8 cellular contexts compared by ENCODE assay signal in genomic region chr10:35127289-35127891, GRCh38.
DNase-seq lines count a peak whose midpoint lies in the region; ATAC-seq, FAIRE-seq and TF ChIP-seq lines count a peak whose summit lies in the region.

No MANE protein-coding gene starts in this region.

- H3K9me3 Mint-ChIP-seq in central memory CD8-positive, alpha-beta T cell, result no peaks in the 10 kb centered on the region

- peaks cover 35% of the 10 kb centered on the region for H3K36me3 Mint-ChIP-seq in central memory CD8-positive, alpha-beta T cell (ENCODE audit: insufficient read depth)

- TF ChIP-seq CTCF in D721Med (IDR thresholded peaks at IDR 0.05; ENCODE audit: insufficient read depth, missing control alignments), result no peak

- peak; percentile 4 to 10 for ATAC-seq in activated CD4-positive, CD25-positive, alpha-beta regulatory T cell treated with anti-CD3 and anti-CD28 coated beads, Interleukin-2, amount 50 U/mL, for 24 hours
- peak; percentile 5 for ATAC-seq in central memory CD8-positive, alpha-beta T cell (replicated peaks; ENCODE audit: extremely low read depth, poor library complexity, severe bottlenecking)

- peaks cover 27% of the 10 kb centered on the region for H3K4me1 Mint-ChIP-seq in central memory CD8-positive, alpha-beta T cell

- H3K4me3 Mint-ChIP-seq in central memory CD8-positive, alpha-beta T cell, result peak overlapping the region; percentile 92

- no peak for FAIRE-seq in D721Med (lab: Jason Lieb, UNC)

- H3K27ac Mint-ChIP-seq in central memory CD8-positive, alpha-beta T cell (ENCODE audit: low read depth), result peak overlapping the region; percentile 99

- DNase-seq in NCI-H748 (lab: John Stamatoyannopoulos, UW; ENCODE audit: unreplicated experiment) (peak; percentile 59), NCI-H748 treated with DMSO at 0.1 percent for 48 hours (lab: John Stamatoyannopoulos, UW) (no peak), HuH-7.5 (ENCODE audit: low spot score) (peak; percentile 27), kidney tubule cell (ENCODE audit: low spot score) (peak; percentile 62), D721Med (ENCODE audit: insufficient read length, low spot score) (no peak)
- peak; percentile 57 to 60 for DNase-seq in central memory CD8-positive, alpha-beta T cell (ENCODE audit: low spot score in 2 of 2)
- DNase-seq in stimulated activated CD4-positive, alpha-beta T cell treated with anti-CD3 and anti-CD28 coated beads, Interleukin-15, amount 100 ng/mL, for 24 hours, result peak; percentile 77

- no peaks in the 10 kb centered on the region for H3K27me3 Mint-ChIP-seq in central memory CD8-positive, alpha-beta T cell

Comparison
In these comparisons a context has a peak if more than half of its experiments do, and no peak if none do; other contexts are left out.
1. DNase-seq: peak in NCI-H748 (single experiment), HuH-7.5 (single experiment), central memory CD8-positive, alpha-beta T cell (2 of 2), kidney tubule cell (single experiment) and stimulated activated CD4-positive, alpha-beta T cell treated with anti-CD3 and anti-CD28 coated beads, Interleukin-15, amount 100 ng/mL, for 24 hours (single experiment); none in NCI-H748 treated with DMSO at 0.1 percent for 48 hours (single experiment) and D721Med (single experiment).